In genomic region chr14:92439551-92440344, GRCh38 we compare ENCODE assay signal across 19 cellular contexts.
DNase-seq lines count a peak whose midpoint lies in the region; ATAC-seq, FAIRE-seq and TF ChIP-seq lines count a peak whose summit lies in the region.
"Had no signal": no experiment of that assay in that cellular context is flagged by ENCODE, and none has a peak within 500 bp of the region (broad histone marks: within the 10 kb centered on the region; RNA-seq: fewer than 3 reads in every experiment).

No MANE protein-coding gene starts in this region.

- DNase-seq in COR-L47 (lab: John Stamatoyannopoulos, UW): peak; percentile 94
- peak; percentile 76 for DNase-seq in NCI-H69 (lab: John Stamatoyannopoulos, UW)
- peak; percentile 66 for DNase-seq in left ventricle myocardium inferior
- DNase-seq in UCSD-AML1 (lab: John Stamatoyannopoulos, UW; ENCODE audit: unreplicated experiment): no peak
- no peak for DNase-seq in activated T-cell treated with anti-CD3 and anti-CD28 coated beads, Interleukin-2, amount 50 U/mL, for 1 hour
- DNase-seq in RCC 7860 (ENCODE audit: low spot score): no peak
- DNase-seq: activated gamma-delta T cell; anterior cingulate cortex; hypothalamus; kidney glomerular epithelial cell; NCI-H187; SHP77 treated with DMSO at 0.1 percent for 48 hours; stimulated activated CD4-positive, alpha-beta T cell treated with anti-CD3 and anti-CD28 coated beads, Interleukin-4, amount 100 ng/mL, for 4 hours; T-helper 17 cell; trophoblast cell had no signal

- H3K27me3 ChIP-seq in left ventricle myocardium inferior (ENCODE audit: low read depth): no peaks in the 10 kb centered on the region

- FAIRE-seq in RCC 7860 (lab: Jason Lieb, UNC): no peak
- FAIRE-seq: endometrium had no signal

- H3K4me1 ChIP-seq in HEK293 (ENCODE audit: control insufficient read depth, insufficient read depth, low read length) (no peaks in the 10 kb centered on the region), left ventricle myocardium inferior (peaks cover 15% of the 10 kb centered on the region)

- intact Hi-C loops in left ventricle myocardium inferior (cut with micrococcal nuclease): no loop called here

- TF ChIP-seq CTCF in HEK293 (tag by site-specific recombination; IDR thresholded peaks at IDR 0.05) (no peak), left ventricle myocardium inferior (IDR thresholded peaks at IDR 0.05; ENCODE audit: borderline replicate concordance) (no peak)

- H3K27ac ChIP-seq in HEK293 (ENCODE audit: extremely low read depth, low read depth, low read length) (no peak overlapping the region), left ventricle myocardium inferior (replicated peaks) (no peak overlapping the region)

- no peak overlapping the region for H3K4me3 ChIP-seq in HEK293 (ENCODE audit: low read depth, low read length)
- no peak overlapping the region for H3K4me3 ChIP-seq in left ventricle myocardium inferior

- no peaks in the 10 kb centered on the region for H3K36me3 ChIP-seq in HEK293 (ENCODE audit: control insufficient read depth in 2 of 2, insufficient read depth in 1 of 2, low read length in 2 of 2)
- H3K36me3 ChIP-seq in left ventricle myocardium inferior: no peaks in the 10 kb centered on the region

- CTCF ChIA-PET in HEK293 (lab: Yijun Ruan, JAX): no interaction called here

- no peak for ATAC-seq in HG02981 (IDR thresholded peaks at IDR 0.05; ENCODE audit: unreplicated experiment)
- ATAC-seq: activated CD4-positive, CD25-positive, alpha-beta regulatory T cell treated with anti-CD3 and anti-CD28 coated beads, Interleukin-2, amount 50 U/mL, for 24 hours; T-helper 17 cell had no signal

- no peaks in the 10 kb centered on the region for H3K9me3 ChIP-seq in HEK293 (ENCODE audit: control insufficient read depth, insufficient read depth, low read depth, low read length)
- no peaks in the 10 kb centered on the region for H3K9me3 ChIP-seq in left ventricle myocardium inferior (replicated peaks)

- POLR2A ChIA-PET in HEK293 (lab: Yijun Ruan, JAX): no interaction called here

TF ChIP-seq in HEK293, 187 proteins besides CTCF, POLR2A, EP300 and RAD21:
- TF ChIP-seq ZBTB1 (tag by site-specific recombination; IDR thresholded peaks at IDR 0.05) (no peak), ZNF664 (tag by site-specific recombination; IDR thresholded peaks at IDR 0.05) (no peak), ZBTB11 (tag by site-specific recombination; conservative IDR thresholded peaks at IDR 0.05; ENCODE audit: low read depth) (no peak), ZNF843 (tag by site-specific recombination; IDR thresholded peaks at IDR 0.05) (no peak), ZNF114 (tag by site-specific recombination; IDR thresholded peaks at IDR 0.05) (no peak), ZNF692 (tag by site-specific recombination; IDR thresholded peaks at IDR 0.05) (0 out of 2 replicates have a peak, but pooled peaks have one; percentile 20), OSR2 (tag by site-specific recombination; IDR thresholded peaks at IDR 0.05) (no peak), KLF16 (tag by site-specific recombination; IDR thresholded peaks at IDR 0.05) (no peak)

Comparison
In these comparisons a context has a peak if more than half of its experiments do, and no peak if none do; other contexts are left out.
1. DNase-seq: peak in COR-L47 (single experiment), NCI-H69 (single experiment) and left ventricle myocardium inferior (single experiment); none in UCSD-AML1 (single experiment), activated T-cell treated with anti-CD3 and anti-CD28 coated beads, Interleukin-2, amount 50 U/mL, for 1 hour (single experiment) and RCC 7860 (single experiment).